Comparison of ENCODE assay signal across 14 cellular contexts in the genomic region with DNA sequence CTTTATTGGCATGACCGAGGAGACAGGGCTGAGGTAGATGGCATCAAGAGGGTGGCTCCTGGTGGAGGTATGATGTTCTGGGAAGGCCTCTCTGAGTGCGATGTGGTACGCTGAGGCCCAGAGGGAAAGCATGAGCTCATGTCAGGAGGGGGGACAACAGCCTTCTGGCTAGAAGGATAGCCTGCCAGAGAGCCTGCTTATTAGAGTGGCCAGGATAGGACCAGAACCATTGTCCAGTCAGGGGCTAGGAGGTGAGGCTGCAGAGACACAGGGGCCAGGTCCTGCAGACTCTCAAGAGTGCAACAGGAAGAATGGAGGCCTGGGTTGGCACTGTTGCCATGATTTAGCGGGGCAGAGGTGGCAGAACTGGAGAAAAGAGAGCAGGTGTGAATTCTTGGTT. TPM values are rescaled to one million over a fixed set of nuclear protein-coding genes. Genes with fewer than 3 reads are reported as not detected.
DNase-seq lines count a peak whose midpoint lies in the region; ATAC-seq and TF ChIP-seq lines count a peak whose summit lies in the region.
"Had no signal": no experiment of that assay in that cellular context is flagged by ENCODE, and none has a peak within 500 bp of the region (broad histone marks: within the 10 kb centered on the region; RNA-seq: fewer than 3 reads in every experiment).

No MANE protein-coding gene starts in this region.

- peaks cover 77% of the 10 kb centered on the region for H3K79me2 ChIP-seq in Loucy (ENCODE audit: insufficient read depth, low read length)

- peak overlapping the region; percentile 22 for H3K4me3 ChIP-seq in Loucy (ENCODE audit: low read length, poor library complexity, severe bottlenecking)
- no peak overlapping the region for H3K4me3 ChIP-seq in sigmoid colon
- no peak overlapping the region for H3K4me3 ChIP-seq in WERI-Rb-1 (ENCODE audit: low read depth, low read length)
- H3K4me3 ChIP-seq: PC-9 had no signal

- H3K36me3 ChIP-seq in Loucy (ENCODE audit: insufficient read depth, low read length) (no peaks in the 10 kb centered on the region), sigmoid colon (no peaks in the 10 kb centered on the region), WERI-Rb-1 (peaks cover 11% of the 10 kb centered on the region)

- peaks cover 14% of the 10 kb centered on the region for H3K36me3 Mint-ChIP-seq in activated CD4-positive, alpha-beta T cell treated with anti-CD3 and anti-CD28 coated beads, Interleukin-2, amount 10 ng/mL, durations not matched to agents 24 days and 14 days (ENCODE audit: low read depth)
- peaks cover 8% of the 10 kb centered on the region for H3K36me3 Mint-ChIP-seq in central memory CD8-positive, alpha-beta T cell (ENCODE audit: insufficient read depth)

- peaks cover 12% of the 10 kb centered on the region; the same call in 1 of the 2 replicates for H3F3A ChIP-seq in Loucy (ENCODE audit: low read depth)

- no peak for TF ChIP-seq EP300 in sigmoid colon (IDR thresholded peaks at IDR 0.05)

- H3K27me3 ChIP-seq in Loucy (ENCODE audit: insufficient read depth, low read length, poor library complexity, severe bottlenecking): no peaks in the 10 kb centered on the region
- H3K27me3 ChIP-seq in sigmoid colon: no peaks in the 10 kb centered on the region
- no peaks in the 10 kb centered on the region for H3K27me3 ChIP-seq in WERI-Rb-1 (ENCODE audit: insufficient read depth, low read depth, severe bottlenecking)

- intact Hi-C loops in activated CD4-positive, alpha-beta T cell treated with anti-CD3 and anti-CD28 coated beads, Interleukin-2, amount 10 ng/mL, durations not matched to agents 24 days and 14 days (cut with micrococcal nuclease): loop anchor here (10.0 kb wide), 2 partner anchors 203 to 277 kb away; a partner anchor contains a TSS
- intact Hi-C loops in sigmoid colon (cut with DNase I): loop anchor here (2.0 kb wide), 1 partner anchor 41 kb away; no protein-coding TSS in a partner anchor

- H3K4me2 ChIP-seq in Loucy (ENCODE audit: low read depth, low read length, poor library complexity, severe bottlenecking): peak overlapping the region; percentile 71
- H3K4me2 ChIP-seq: PC-9 had no signal

- DNase-seq in activated CD4-positive, alpha-beta T cell treated with anti-CD3 and anti-CD28 coated beads, Interleukin-2, amount 10 ng/mL, durations not matched to agents 24 days and 14 days: no peak
- no peak for DNase-seq in activated CD4-positive, alpha-beta T cell treated with anti-CD3 and anti-CD28 coated beads, Interleukin-2, amount 50 U/mL, for 1 hour
- DNase-seq in central memory CD8-positive, alpha-beta T cell (ENCODE audit: low spot score in 2 of 2): no peak
- DNase-seq in sigmoid colon (peak; percentile 59), SW 1271 (lab: John Stamatoyannopoulos, UW) (no peak), WERI-Rb-1 (no peak), AG08396 (ENCODE audit: low spot score) (no peak)
- DNase-seq: activated CD8-positive, alpha-beta memory T cell treated with anti-CD3 and anti-CD28 coated beads, Interleukin-2, amount 50 U/mL, for 48 hours; KBM-7; NCI-H1105 treated with DMSO at 0.1 percent for 48 hours; NCI-H774; PC-9 had no signal

- H3K9me3 ChIP-seq in Loucy (ENCODE audit: insufficient read depth, low read depth, low read length): no peaks in the 10 kb centered on the region
- no peaks in the 10 kb centered on the region for H3K9me3 ChIP-seq in sigmoid colon
- H3K9me3 ChIP-seq in WERI-Rb-1 (ENCODE audit: severe bottlenecking): no peaks in the 10 kb centered on the region

- ATAC-seq in central memory CD8-positive, alpha-beta T cell (replicated peaks; ENCODE audit: extremely low read depth, poor library complexity, severe bottlenecking): no peak

- no peaks in the 10 kb centered on the region for H3K9me2 ChIP-seq in Loucy (replicated peaks; ENCODE audit: low read depth, low read length)

- no peaks in the 10 kb centered on the region for H3K27me3 Mint-ChIP-seq in activated CD4-positive, alpha-beta T cell treated with anti-CD3 and anti-CD28 coated beads, Interleukin-2, amount 10 ng/mL, durations not matched to agents 24 days and 14 days
- no peaks in the 10 kb centered on the region for H3K27me3 Mint-ChIP-seq in central memory CD8-positive, alpha-beta T cell

- peak overlapping the region; percentile 87 for H3K27ac Mint-ChIP-seq in activated CD4-positive, alpha-beta T cell treated with anti-CD3 and anti-CD28 coated beads, Interleukin-2, amount 10 ng/mL, durations not matched to agents 24 days and 14 days
- H3K27ac Mint-ChIP-seq in central memory CD8-positive, alpha-beta T cell (ENCODE audit: low read depth): peak overlapping the region; percentile 82

- peak overlapping the region; percentile 74 for H3K4me3 Mint-ChIP-seq in activated CD4-positive, alpha-beta T cell treated with anti-CD3 and anti-CD28 coated beads, Interleukin-2, amount 10 ng/mL, durations not matched to agents 24 days and 14 days
- H3K4me3 Mint-ChIP-seq in central memory CD8-positive, alpha-beta T cell: peak overlapping the region; percentile 62

- no peak for TF ChIP-seq POLR2A in sigmoid colon (IDR thresholded peaks at IDR 0.05)

- 86 to 96% methylated on average over 4 of the region's 4 CpGs for WGBS in sigmoid colon, 2 donors

- TF ChIP-seq CTCF in Loucy (conservative IDR thresholded peaks at IDR 0.05; ENCODE audit: low read length) (no peak), sigmoid colon (IDR thresholded peaks at IDR 0.05) (no peak), WERI-Rb-1 (IDR thresholded peaks at IDR 0.05; ENCODE audit: low read depth, low read length) (no peak)

- peak overlapping the region; percentile 58 to 82 (median 74) for H3K27ac ChIP-seq in sigmoid colon
- H3K27ac ChIP-seq in WERI-Rb-1: no peak overlapping the region
- H3K27ac ChIP-seq: HL-60, PC-9 had no signal

- no peaks in the 10 kb centered on the region for H4K20me1 ChIP-seq in Loucy (ENCODE audit: insufficient read depth, low read length, poor library complexity, severe bottlenecking)

- no peaks in the 10 kb centered on the region for H3K9me3 Mint-ChIP-seq in activated CD4-positive, alpha-beta T cell treated with anti-CD3 and anti-CD28 coated beads, Interleukin-2, amount 10 ng/mL, durations not matched to agents 24 days and 14 days
- no peaks in the 10 kb centered on the region for H3K9me3 Mint-ChIP-seq in central memory CD8-positive, alpha-beta T cell

- H3K4me1 ChIP-seq in Loucy (ENCODE audit: insufficient read depth, low read length, poor library complexity, severe bottlenecking): peaks cover 91% of the 10 kb centered on the region
- peaks cover 0 to 86% (median 71%) of the 10 kb centered on the region in 4 donors for H3K4me1 ChIP-seq in sigmoid colon

- no peak overlapping the region for H2AFZ ChIP-seq in Loucy (ENCODE audit: low read length)
- H2AFZ ChIP-seq: PC-9 had no signal

- peak overlapping the region; percentile 8 for H3K9ac ChIP-seq in Loucy (ENCODE audit: low read depth, low read length, poor library complexity, severe bottlenecking)

- peaks cover 89% of the 10 kb centered on the region for H3K4me1 Mint-ChIP-seq in activated CD4-positive, alpha-beta T cell treated with anti-CD3 and anti-CD28 coated beads, Interleukin-2, amount 10 ng/mL, durations not matched to agents 24 days and 14 days
- peaks cover 78% of the 10 kb centered on the region for H3K4me1 Mint-ChIP-seq in central memory CD8-positive, alpha-beta T cell

RNA-seq across cellular contexts. Expression of a gene that starts 7.3 kb away (rescaled TPM):
- total RNA-seq in activated CD4-positive, alpha-beta T cell treated with anti-CD3 and anti-CD28 coated beads, Interleukin-2, amount 10 ng/mL, durations not matched to agents 24 days and 14 days: 21.8 and 24.6 TPM in 2 replicates
- total RNA-seq in sigmoid colon: 100 to 1,000 TPM in 1 of 4 donors, 10 to 100 TPM in 3; 41.3 to 102 (median 71.0) TPM
- polyA plus RNA-seq in sigmoid colon: 1 to 10 TPM in 2 of 3 donors, under 1 TPM in 1; 0.92 to 7.5 (median 2.4) TPM
